Comparison of ENCODE assay signal across 1 cellular context in the genomic region with DNA sequence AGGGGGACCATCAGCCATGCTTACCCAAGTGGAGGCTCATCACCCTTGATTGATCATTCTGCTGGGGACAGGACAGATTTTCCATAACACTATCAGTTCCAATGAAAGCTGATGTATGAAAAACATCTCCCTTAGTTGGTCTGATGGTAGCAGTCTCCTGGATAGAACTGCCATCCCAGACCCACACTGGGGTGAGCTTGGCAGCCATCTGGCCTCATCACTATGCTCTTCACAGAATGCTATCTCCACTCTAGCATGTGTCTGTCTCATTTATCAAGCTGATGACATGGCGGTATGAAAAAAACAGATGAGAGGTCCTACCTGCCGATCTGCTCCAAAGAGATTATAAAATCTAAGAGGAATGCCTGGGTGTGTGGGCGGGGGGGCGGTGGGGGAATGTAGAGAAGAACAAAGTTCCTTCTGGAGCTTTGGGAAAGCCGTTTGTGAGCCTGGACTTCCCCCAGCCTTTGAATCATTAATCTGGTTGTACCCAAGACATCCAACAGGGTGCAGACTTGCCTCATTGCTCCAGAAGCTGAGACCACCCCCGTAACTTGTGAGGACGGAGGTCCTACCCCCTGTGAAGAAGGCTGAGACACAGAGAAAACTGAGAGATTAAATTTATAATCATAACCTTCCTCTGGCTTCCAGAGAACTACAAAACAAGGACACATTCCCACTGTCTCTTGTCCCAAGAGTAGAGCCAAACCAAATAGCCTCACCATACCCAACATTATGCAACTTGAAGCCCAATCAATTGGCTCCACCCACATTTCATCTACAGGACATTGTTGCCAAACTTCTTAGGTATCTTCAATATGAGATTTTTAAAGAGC.
TF ChIP-seq lines count a peak whose summit lies in the region.

No MANE protein-coding gene starts in this region.

TF ChIP-seq in GM23338, 12 proteins besides CTCF, POLR2A, EP300 and RAD21:
- TF ChIP-seq EZH2 (IDR thresholded peaks at IDR 0.05; ENCODE audit: low read depth, unreplicated experiment): no peak
- TF ChIP-seq ZNF114 (CRISPR knock-in tag; IDR thresholded peaks at IDR 0.05): no peak
- TF ChIP-seq JUNB (IDR thresholded peaks at IDR 0.05; ENCODE audit: unreplicated experiment): no peak
- TF ChIP-seq ETS1 (IDR thresholded peaks at IDR 0.05): no peak
- TF ChIP-seq NANOG (IDR thresholded peaks at IDR 0.05; ENCODE audit: borderline replicate concordance): no peak
- no peak for TF ChIP-seq ZNF331 (CRISPR knock-in tag; IDR thresholded peaks at IDR 0.05; ENCODE audit: low read depth)
- TF ChIP-seq, protein P1, sequence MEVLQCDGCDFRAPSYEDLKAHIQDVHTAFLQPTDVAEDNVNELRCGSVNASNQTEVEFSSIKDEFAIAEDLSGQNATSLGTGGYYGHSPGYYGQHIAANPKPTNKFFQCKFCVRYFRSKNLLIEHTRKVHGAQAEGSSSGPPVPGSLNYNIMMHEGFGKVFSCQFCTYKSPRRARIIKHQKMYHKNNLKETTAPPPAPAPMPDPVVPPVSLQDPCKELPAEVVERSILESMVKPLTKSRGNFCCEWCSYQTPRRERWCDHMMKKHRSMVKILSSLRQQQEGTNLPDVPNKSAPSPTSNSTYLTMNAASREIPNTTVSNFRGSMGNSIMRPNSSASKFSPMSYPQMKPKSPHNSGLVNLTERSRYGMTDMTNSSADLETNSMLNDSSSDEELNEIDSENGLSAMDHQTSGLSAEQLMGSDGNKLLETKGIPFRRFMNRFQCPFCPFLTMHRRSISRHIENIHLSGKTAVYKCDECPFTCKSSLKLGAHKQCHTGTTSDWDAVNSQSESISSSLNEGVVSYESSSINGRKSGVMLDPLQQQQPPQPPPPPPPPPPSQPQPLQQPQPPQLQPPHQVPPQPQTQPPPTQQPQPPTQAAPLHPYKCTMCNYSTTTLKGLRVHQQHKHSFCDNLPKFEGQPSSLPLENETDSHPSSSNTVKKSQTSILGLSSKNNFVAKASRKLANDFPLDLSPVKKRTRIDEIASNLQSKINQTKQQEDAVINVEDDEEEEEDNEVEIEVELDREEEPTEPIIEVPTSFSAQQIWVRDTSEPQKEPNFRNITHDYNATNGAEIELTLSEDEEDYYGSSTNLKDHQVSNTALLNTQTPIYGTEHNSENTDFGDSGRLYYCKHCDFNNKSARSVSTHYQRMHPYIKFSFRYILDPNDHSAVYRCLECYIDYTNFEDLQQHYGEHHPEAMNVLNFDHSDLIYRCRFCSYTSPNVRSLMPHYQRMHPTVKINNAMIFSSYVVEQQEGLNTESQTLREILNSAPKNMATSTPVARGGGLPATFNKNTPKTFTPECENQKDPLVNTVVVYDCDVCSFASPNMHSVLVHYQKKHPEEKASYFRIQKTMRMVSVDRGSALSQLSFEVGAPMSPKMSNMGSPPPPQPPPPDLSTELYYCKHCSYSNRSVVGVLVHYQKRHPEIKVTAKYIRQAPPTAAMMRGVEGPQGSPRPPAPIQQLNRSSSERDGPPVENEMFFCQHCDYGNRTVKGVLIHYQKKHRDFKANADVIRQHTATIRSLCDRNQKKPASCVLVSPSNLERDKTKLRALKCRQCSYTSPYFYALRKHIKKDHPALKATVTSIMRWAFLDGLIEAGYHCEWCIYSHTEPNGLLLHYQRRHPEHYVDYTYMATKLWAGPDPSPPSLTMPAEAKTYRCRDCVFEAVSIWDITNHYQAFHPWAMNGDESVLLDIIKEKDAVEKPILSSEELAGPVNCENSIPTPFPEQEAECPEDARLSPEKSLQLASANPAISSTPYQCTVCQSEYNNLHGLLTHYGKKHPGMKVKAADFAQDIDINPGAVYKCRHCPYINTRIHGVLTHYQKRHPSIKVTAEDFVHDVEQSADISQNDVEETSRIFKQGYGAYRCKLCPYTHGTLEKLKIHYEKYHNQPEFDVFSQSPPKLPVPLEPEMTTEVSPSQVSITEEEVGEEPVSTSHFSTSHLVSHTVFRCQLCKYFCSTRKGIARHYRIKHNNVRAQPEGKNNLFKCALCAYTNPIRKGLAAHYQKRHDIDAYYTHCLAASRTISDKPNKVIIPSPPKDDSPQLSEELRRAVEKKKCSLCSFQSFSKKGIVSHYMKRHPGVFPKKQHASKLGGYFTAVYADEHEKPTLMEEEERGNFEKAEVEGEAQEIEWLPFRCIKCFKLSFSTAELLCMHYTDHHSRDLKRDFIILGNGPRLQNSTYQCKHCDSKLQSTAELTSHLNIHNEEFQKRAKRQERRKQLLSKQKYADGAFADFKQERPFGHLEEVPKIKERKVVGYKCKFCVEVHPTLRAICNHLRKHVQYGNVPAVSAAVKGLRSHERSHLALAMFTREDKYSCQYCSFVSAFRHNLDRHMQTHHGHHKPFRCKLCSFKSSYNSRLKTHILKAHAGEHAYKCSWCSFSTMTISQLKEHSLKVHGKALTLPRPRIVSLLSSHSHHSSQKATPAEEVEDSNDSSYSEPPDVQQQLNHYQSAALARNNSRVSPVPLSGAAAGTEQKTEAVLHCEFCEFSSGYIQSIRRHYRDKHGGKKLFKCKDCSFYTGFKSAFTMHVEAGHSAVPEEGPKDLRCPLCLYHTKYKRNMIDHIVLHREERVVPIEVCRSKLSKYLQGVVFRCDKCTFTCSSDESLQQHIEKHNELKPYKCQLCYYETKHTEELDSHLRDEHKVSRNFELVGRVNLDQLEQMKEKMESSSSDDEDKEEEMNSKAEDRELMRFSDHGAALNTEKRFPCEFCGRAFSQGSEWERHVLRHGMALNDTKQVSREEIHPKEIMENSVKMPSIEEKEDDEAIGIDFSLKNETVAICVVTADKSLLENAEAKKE (CRISPR knock-in tag; IDR thresholded peaks at IDR 0.05): no peak
- no peak for TF ChIP-seq EZH2phosphoT487 (IDR thresholded peaks at IDR 0.05; ENCODE audit: unreplicated experiment)
- TF ChIP-seq CREB1 (CRISPR knock-in tag; IDR thresholded peaks at IDR 0.05; ENCODE audit: low read depth): no peak
- no peak for TF ChIP-seq REST (IDR thresholded peaks at IDR 0.05; ENCODE audit: unreplicated experiment)
- TF ChIP-seq STAT1 (IDR thresholded peaks at IDR 0.05; ENCODE audit: unreplicated experiment): no peak
- no peak for TF ChIP-seq POLR2AphosphoS5 (IDR thresholded peaks at IDR 0.05; ENCODE audit: low read depth)
